ENCODE assay signal across 12 cellular contexts in genomic region chr21:30463713-30464112, GRCh38. TPM values are rescaled to one million over a fixed set of nuclear protein-coding genes. Genes with fewer than 3 reads are reported as not detected.
DNase-seq lines count a peak whose midpoint lies in the region; ATAC-seq and TF ChIP-seq lines count a peak whose summit lies in the region.
"Had no signal": no experiment of that assay in that cellular context is flagged by ENCODE, and none has a peak within 500 bp of the region (broad histone marks: within the 10 kb centered on the region; RNA-seq: fewer than 3 reads in every experiment).

No MANE protein-coding gene starts in this region.

- CTCF ChIA-PET in activated naive CD4-positive, alpha-beta T cell treated with anti-CD3 and anti-CD28 coated beads, Interleukin-2, amount 10 ng/mL, durations not matched to agents 7 days and 5 days (lab: Charles Lee) = interaction anchor here (0.9 kb wide), 1 partner anchor 485 kb away, joined by 4 read pairs; no protein-coding TSS in a partner anchor

- no peaks in the 10 kb centered on the region for H3K27me3 Mint-ChIP-seq in activated naive CD4-positive, alpha-beta T cell treated with anti-CD3 and anti-CD28 coated beads, Interleukin-2, amount 10 ng/mL, durations not matched to agents 7 days and 5 days
- H3K27me3 Mint-ChIP-seq: natural killer cell treated with Interleukin-12 subunit alpha and Interleukin-12 subunit beta and Interleukin-15 and Interleukin-18, amount 100 ng/mL, for 72 hours had no signal

- H3K9me2 ChIP-seq in hepatocyte (replicated peaks; ENCODE audit: insufficient read depth) = no peaks in the 10 kb centered on the region

- H3K27ac ChIP-seq in hepatocyte = no peak overlapping the region
- H3K27ac ChIP-seq: heart left ventricle had no signal

- DNase-seq in BE2C = no peak
- peak; percentile 36 for DNase-seq in HT1080 (ENCODE audit: low read depth)
- DNase-seq in SK-MEL-5 (ENCODE audit: low read depth, low spot score) = peak; percentile 39
- peak; percentile 12 for DNase-seq in hepatocyte (ENCODE audit: low spot score)
- no peak for DNase-seq in globus pallidus (ENCODE audit: low spot score)
- no peak for DNase-seq in activated naive CD4-positive, alpha-beta T cell treated with anti-CD3 and anti-CD28 coated beads, Interleukin-2, amount 10 ng/mL, durations not matched to agents 7 days and 5 days
- no peak for DNase-seq in MV-4-11 (lab: John Stamatoyannopoulos, UW)
- DNase-seq: activated CD4-positive, alpha-beta T cell treated with anti-CD3 and anti-CD28 coated beads, Interleukin-2, amount 50 U/mL, for 1 hour; caudate nucleus; heart left ventricle had no signal

- in situ Hi-C loops in SK-MEL-5 (cut with HindIII; ENCODE audit: low pct_unique_long_range_greater_than_20kb, low sequenced_read_pairs) = no loop called here

- 50% methylated on average over 3 of the region's 3 CpGs for WGBS in hepatocyte (ENCODE audit: low lambda C conversion rate, missing lambda C conversion rate)

- H3K36me3 ChIP-seq in BE2C = no peaks in the 10 kb centered on the region
- H3K36me3 ChIP-seq in hepatocyte (replicated peaks; ENCODE audit: insufficient read depth, low read depth) = no peaks in the 10 kb centered on the region
- H3K36me3 ChIP-seq: heart left ventricle had no signal

- H3K9me3 Mint-ChIP-seq in activated naive CD4-positive, alpha-beta T cell treated with anti-CD3 and anti-CD28 coated beads, Interleukin-2, amount 10 ng/mL, durations not matched to agents 7 days and 5 days = no peaks in the 10 kb centered on the region

- no peak overlapping the region for H3K4me2 ChIP-seq in hepatocyte

- no peak overlapping the region for H3K4me3 Mint-ChIP-seq in activated naive CD4-positive, alpha-beta T cell treated with anti-CD3 and anti-CD28 coated beads, Interleukin-2, amount 10 ng/mL, durations not matched to agents 7 days and 5 days
- H3K4me3 Mint-ChIP-seq: natural killer cell treated with Interleukin-12 subunit alpha and Interleukin-12 subunit beta and Interleukin-15 and Interleukin-18, amount 100 ng/mL, for 72 hours had no signal

- H3K27ac Mint-ChIP-seq in activated naive CD4-positive, alpha-beta T cell treated with anti-CD3 and anti-CD28 coated beads, Interleukin-2, amount 10 ng/mL, durations not matched to agents 7 days and 5 days = no peak overlapping the region
- H3K27ac Mint-ChIP-seq: natural killer cell treated with Interleukin-12 subunit alpha and Interleukin-12 subunit beta and Interleukin-15 and Interleukin-18, amount 100 ng/mL, for 72 hours had no signal

- H3K36me3 Mint-ChIP-seq in activated naive CD4-positive, alpha-beta T cell treated with anti-CD3 and anti-CD28 coated beads, Interleukin-2, amount 10 ng/mL, durations not matched to agents 7 days and 5 days = no peaks in the 10 kb centered on the region
- H3K36me3 Mint-ChIP-seq: natural killer cell treated with Interleukin-12 subunit alpha and Interleukin-12 subunit beta and Interleukin-15 and Interleukin-18, amount 100 ng/mL, for 72 hours had no signal

- H2AFZ ChIP-seq in hepatocyte = no peak overlapping the region

- TF ChIP-seq CTCF in BE2C (IDR thresholded peaks at IDR 0.05; ENCODE audit: low read depth, low read length) = peak; percentile 58
- TF ChIP-seq CTCF in hepatocyte (IDR thresholded peaks at IDR 0.05; ENCODE audit: poor library complexity) = peak; percentile 42

- no peaks in the 10 kb centered on the region for H4K20me1 ChIP-seq in hepatocyte (ENCODE audit: insufficient read depth, poor library complexity, severe bottlenecking)

- no peaks in the 10 kb centered on the region for H3K27me3 ChIP-seq in BE2C
- H3K27me3 ChIP-seq in hepatocyte = no peaks in the 10 kb centered on the region
- H3K27me3 ChIP-seq: heart left ventricle had no signal

- ATAC-seq in HG03159 (IDR thresholded peaks at IDR 0.05; ENCODE audit: unreplicated experiment) = no peak
- ATAC-seq: heart left ventricle; natural killer cell treated with Interleukin-12 subunit alpha and Interleukin-12 subunit beta and Interleukin-15 and Interleukin-18, amount 100 ng/mL, for 72 hours had no signal

- no peaks in the 10 kb centered on the region for H3K79me2 ChIP-seq in hepatocyte

- H3K4me1 Mint-ChIP-seq in activated naive CD4-positive, alpha-beta T cell treated with anti-CD3 and anti-CD28 coated beads, Interleukin-2, amount 10 ng/mL, durations not matched to agents 7 days and 5 days = no peaks in the 10 kb centered on the region

- no peaks in the 10 kb centered on the region for H3K9me3 ChIP-seq in BE2C
- no peaks in the 10 kb centered on the region for H3K9me3 ChIP-seq in hepatocyte (ENCODE audit: low read depth)
- H3K9me3 ChIP-seq: heart left ventricle had no signal

- no peaks in the 10 kb centered on the region for H3K4me1 ChIP-seq in BE2C
- no peaks in the 10 kb centered on the region for H3K4me1 ChIP-seq in hepatocyte (ENCODE audit: insufficient read depth)
- H3K4me1 ChIP-seq: heart left ventricle had no signal

- H3K4me3 ChIP-seq in BE2C (ENCODE audit: low read depth, low read length) (no peak overlapping the region), hepatocyte (no peak overlapping the region)
- H3K4me3 ChIP-seq: heart left ventricle had no signal

RNA-seq across cellular contexts. Expression of gene KRTAP19-1, which starts 16.5 kb away (rescaled TPM):
- polyA plus RNA-seq in BE2C (2012; ENCODE audit: insufficient read depth, insufficient read length, low read depth) = 0.93 TPM
- not detected in 2 replicates for total RNA-seq in HT1080 (2014; rRNA removed; shearing (Covaris generic))
- not detected in 2 replicates for polyA plus RNA-seq in HT1080 (2015; cell fraction: cytosol; rRNA removed)
- not detected in 2 replicates for polyA plus RNA-seq in HT1080 (2015; cell fraction: nucleus; rRNA removed)
- total RNA-seq in SK-MEL-5 (2014; rRNA removed; shearing (Covaris generic)) = 0.34 and 1.3 TPM in 2 replicates
- 0.18 TPM in 1 of 2 replicates, not detected in the other for polyA plus RNA-seq in SK-MEL-5 (2015; cell fraction: cytosol; rRNA removed)
- 0.65 TPM in 1 of 2 replicates, not detected in the other for polyA plus RNA-seq in SK-MEL-5 (2015; cell fraction: nucleus; rRNA removed)
- total RNA-seq in hepatocyte = not detected in 2 replicates
- polyA plus RNA-seq in hepatocyte = not detected in 2 replicates
- total RNA-seq: heart left ventricle; natural killer cell treated with Interleukin-12 subunit alpha and Interleukin-12 subunit beta and Interleukin-15 and Interleukin-18, amount 100 ng/mL, for 72 hours had no signal
- polyA plus RNA-seq: heart left ventricle had no signal

RNA-seq across cellular contexts. Expression of gene KRTAP19-2, which starts 23.5 kb away (rescaled TPM):
- polyA plus RNA-seq in BE2C (2012; ENCODE audit: insufficient read depth, insufficient read length, low read depth) = not detected
- not detected in 2 replicates for total RNA-seq in HT1080 (2014; rRNA removed; shearing (Covaris generic))
- polyA plus RNA-seq in HT1080 (2015; cell fraction: cytosol; rRNA removed) = not detected in 2 replicates
- polyA plus RNA-seq in HT1080 (2015; cell fraction: nucleus; rRNA removed) = not detected in 2 replicates
- not detected in 2 replicates for total RNA-seq in SK-MEL-5 (2014; rRNA removed; shearing (Covaris generic))
- not detected in 2 replicates for polyA plus RNA-seq in SK-MEL-5 (2015; cell fraction: cytosol; rRNA removed)
- polyA plus RNA-seq in SK-MEL-5 (2015; cell fraction: nucleus; rRNA removed) = not detected in 2 replicates
- not detected in 2 replicates for total RNA-seq in hepatocyte
- not detected in 2 replicates for polyA plus RNA-seq in hepatocyte
- total RNA-seq: heart left ventricle; natural killer cell treated with Interleukin-12 subunit alpha and Interleukin-12 subunit beta and Interleukin-15 and Interleukin-18, amount 100 ng/mL, for 72 hours had no signal
- polyA plus RNA-seq: heart left ventricle had no signal

RNA-seq across cellular contexts. Expression of gene KRTAP15-1, which starts 23.6 kb away (rescaled TPM):
- polyA plus RNA-seq in BE2C (2012; ENCODE audit: insufficient read depth, insufficient read length, low read depth) = not detected
- total RNA-seq in HT1080 (2014; rRNA removed; shearing (Covaris generic)) = not detected in 2 replicates
- not detected in 2 replicates for polyA plus RNA-seq in HT1080 (2015; cell fraction: cytosol; rRNA removed)
- not detected in 2 replicates for polyA plus RNA-seq in HT1080 (2015; cell fraction: nucleus; rRNA removed)
- total RNA-seq in SK-MEL-5 (2014; rRNA removed; shearing (Covaris generic)) = not detected in 2 replicates
- not detected in 2 replicates for polyA plus RNA-seq in SK-MEL-5 (2015; cell fraction: cytosol; rRNA removed)
- not detected in 2 replicates for polyA plus RNA-seq in SK-MEL-5 (2015; cell fraction: nucleus; rRNA removed)
- total RNA-seq in hepatocyte = not detected in 2 replicates
- polyA plus RNA-seq in hepatocyte = not detected in 2 replicates
- total RNA-seq: heart left ventricle; natural killer cell treated with Interleukin-12 subunit alpha and Interleukin-12 subunit beta and Interleukin-15 and Interleukin-18, amount 100 ng/mL, for 72 hours had no signal
- polyA plus RNA-seq: heart left ventricle had no signal

RNA-seq across cellular contexts. Expression of gene KRTAP19-3, which starts 28.1 kb away (rescaled TPM):
- polyA plus RNA-seq in BE2C (2012; ENCODE audit: insufficient read depth, insufficient read length, low read depth) = not detected
- total RNA-seq in HT1080 (2014; rRNA removed; shearing (Covaris generic)) = not detected in 2 replicates
- polyA plus RNA-seq in HT1080 (2015; cell fraction: cytosol; rRNA removed) = not detected in 2 replicates
- polyA plus RNA-seq in HT1080 (2015; cell fraction: nucleus; rRNA removed) = not detected in 2 replicates
- not detected in 2 replicates for total RNA-seq in SK-MEL-5 (2014; rRNA removed; shearing (Covaris generic))
- polyA plus RNA-seq in SK-MEL-5 (2015; cell fraction: cytosol; rRNA removed) = not detected in 2 replicates
- not detected in 2 replicates for polyA plus RNA-seq in SK-MEL-5 (2015; cell fraction: nucleus; rRNA removed)
- total RNA-seq in hepatocyte = not detected in 2 replicates
- not detected in 2 replicates for polyA plus RNA-seq in hepatocyte
- total RNA-seq: heart left ventricle; natural killer cell treated with Interleukin-12 subunit alpha and Interleukin-12 subunit beta and Interleukin-15 and Interleukin-18, amount 100 ng/mL, for 72 hours had no signal
- polyA plus RNA-seq: heart left ventricle had no signal

RNA-seq across cellular contexts. Expression of gene KRTAP19-4, which starts 33.3 kb away (rescaled TPM):
- not detected for polyA plus RNA-seq in BE2C (2012; ENCODE audit: insufficient read depth, insufficient read length, low read depth)
- not detected in 2 replicates for total RNA-seq in HT1080 (2014; rRNA removed; shearing (Covaris generic))
- not detected in 2 replicates for polyA plus RNA-seq in HT1080 (2015; cell fraction: cytosol; rRNA removed)
- not detected in 2 replicates for polyA plus RNA-seq in HT1080 (2015; cell fraction: nucleus; rRNA removed)
- total RNA-seq in SK-MEL-5 (2014; rRNA removed; shearing (Covaris generic)) = not detected in 2 replicates
- polyA plus RNA-seq in SK-MEL-5 (2015; cell fraction: cytosol; rRNA removed) = not detected in 2 replicates
- polyA plus RNA-seq in SK-MEL-5 (2015; cell fraction: nucleus; rRNA removed) = not detected in 2 replicates
- total RNA-seq in hepatocyte = not detected in 2 replicates
- polyA plus RNA-seq in hepatocyte = not detected in 2 replicates
- total RNA-seq: heart left ventricle; natural killer cell treated with Interleukin-12 subunit alpha and Interleukin-12 subunit beta and Interleukin-15 and Interleukin-18, amount 100 ng/mL, for 72 hours had no signal
- polyA plus RNA-seq: heart left ventricle had no signal

Comparison
In these comparisons a context has a peak if more than half of its experiments do, and no peak if none do; other contexts are left out.
1. DNase-seq: peak in HT1080 (single experiment), SK-MEL-5 (single experiment) and hepatocyte (single experiment); none in BE2C (single experiment), globus pallidus (single experiment), activated naive CD4-positive, alpha-beta T cell treated with anti-CD3 and anti-CD28 coated beads, Interleukin-2, amount 10 ng/mL, durations not matched to agents 7 days and 5 days (single experiment) and MV-4-11 (single experiment).